In genomic region chr4:113090954-113091353, GRCh38 we compare ENCODE assay signal across 24 cellular contexts.
"Had no signal": no experiment of that assay in that cellular context is flagged by ENCODE, and none has a peak within 500 bp of the region (broad histone marks: within the 10 kb centered on the region; RNA-seq: fewer than 3 reads in every experiment).

No MANE protein-coding gene starts in this region.

- H3K4me1 ChIP-seq: psoas muscle, sigmoid colon, stomach, testis, tibial artery, transverse colon, upper lobe of right lung, uterus had no signal

- H3K4me3 ChIP-seq: neural progenitor cell, ovary, psoas muscle, right lobe of liver, sigmoid colon, stomach, testis, tibial artery, transverse colon, upper lobe of right lung, uterus had no signal

- H3K9me3 ChIP-seq: ovary, psoas muscle, right lobe of liver, sigmoid colon, stomach, testis, tibial artery, transverse colon, upper lobe of right lung, uterus had no signal

- H3K4me2 ChIP-seq: neural progenitor cell had no signal

- ATAC-seq: natural killer cell; psoas muscle; right cardiac atrium; right lobe of liver; stimulated activated effector memory CD8-positive, alpha-beta T cell treated with anti-CD3 and anti-CD28 coated beads, Interleukin-12 subunit alpha, Interleukin-12 subunit beta, amount 100 ng/mL, for 72 hours; stimulated activated naive B cell treated with anti-CD40 and anti-IgM and Interleukin-4, amounts not matched to agents 10 μg/mL and 1 μg/mL and 100 μg/mL, for 72 hours; upper lobe of right lung had no signal

- FAIRE-seq: small intestine had no signal

- H3K36me3 ChIP-seq: ovary, right lobe of liver, sigmoid colon, stomach, tibial artery, transverse colon, upper lobe of right lung, uterus had no signal

- H3K9ac ChIP-seq: neural progenitor cell, parathyroid adenoma had no signal

- DNase-seq: natural killer cell; occipital lobe; ovary; posterior cingulate gyrus; psoas muscle; right cardiac atrium; right lobe of liver; sigmoid colon; small intestine; stimulated activated CD4-positive, alpha-beta T cell treated with anti-CD3 and anti-CD28 coated beads, Interleukin-15, amount 100 ng/mL, for 24 hours; stimulated activated CD4-positive, alpha-beta T cell treated with anti-CD3 and anti-CD28 coated beads, Interleukin-2, amount 100 ng/mL, for 24 hours; stimulated activated CD4-positive, alpha-beta T cell treated with anti-CD3 and anti-CD28 coated beads, Interleukin-2, amount 100 ng/mL, for 48 hours; stimulated activated CD4-positive, alpha-beta T cell treated with anti-CD3 and anti-CD28 coated beads, Interleukin-4, amount 100 ng/mL, for 24 hours; stimulated activated naive B cell treated with anti-CD40 and anti-IgM and Interleukin-4, amounts not matched to agents 10 μg/mL and 1 μg/mL and 100 μg/mL, for 72 hours; stimulated activated naive CD4-positive, alpha-beta T cell treated with Interleukin-2 at 50 U/mL for 16 hours; stomach; testis; tibial artery; transverse colon; upper lobe of right lung; uterus had no signal

- H3K79me2 ChIP-seq: parathyroid adenoma had no signal

- H3K27ac ChIP-seq: neural progenitor cell, ovary, parathyroid adenoma, psoas muscle, right lobe of liver, sigmoid colon, stomach, testis, tibial artery, transverse colon, upper lobe of right lung, uterus had no signal

- H3K27me3 ChIP-seq: neural progenitor cell, ovary, right lobe of liver, sigmoid colon, stomach, testis, tibial artery, transverse colon, upper lobe of right lung, uterus had no signal
